1 cellular context compared by ENCODE assay signal in the genomic region with DNA sequence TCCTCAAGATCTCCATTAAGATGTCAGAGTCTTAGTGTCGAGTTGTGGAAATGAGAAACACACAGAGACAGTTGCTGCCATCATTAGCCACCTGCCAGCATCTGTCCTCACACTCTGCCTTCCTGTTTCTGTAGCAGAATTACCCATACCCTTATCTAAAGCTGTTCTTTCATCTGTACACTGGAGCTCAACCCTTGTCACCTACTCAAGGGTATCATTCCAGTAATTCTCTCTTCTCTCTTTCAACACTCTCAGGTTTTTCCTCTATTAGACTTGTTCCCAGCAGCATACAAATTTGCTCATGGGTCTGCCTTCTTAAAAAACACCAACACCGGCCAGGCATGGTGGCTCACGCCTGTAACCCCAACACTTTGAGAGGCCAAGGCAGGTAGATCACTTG.
TF ChIP-seq lines count a peak whose summit lies in the region.

No MANE protein-coding gene starts in this region.

TF ChIP-seq in IMR-90, 13 proteins besides CTCF, POLR2A, EP300 and RAD21 (continued from another document):
- TF ChIP-seq, protein P1, sequence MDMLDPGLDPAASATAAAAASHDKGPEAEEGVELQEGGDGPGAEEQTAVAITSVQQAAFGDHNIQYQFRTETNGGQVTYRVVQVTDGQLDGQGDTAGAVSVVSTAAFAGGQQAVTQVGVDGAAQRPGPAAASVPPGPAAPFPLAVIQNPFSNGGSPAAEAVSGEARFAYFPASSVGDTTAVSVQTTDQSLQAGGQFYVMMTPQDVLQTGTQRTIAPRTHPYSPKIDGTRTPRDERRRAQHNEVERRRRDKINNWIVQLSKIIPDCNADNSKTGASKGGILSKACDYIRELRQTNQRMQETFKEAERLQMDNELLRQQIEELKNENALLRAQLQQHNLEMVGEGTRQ (IDR thresholded peaks at IDR 0.05; ENCODE audit: low read depth, low read length) = no peak
